12 cellular contexts compared by ENCODE assay signal in genomic region chr7:142231716-142232115, GRCh38. TPM values are rescaled to one million over a fixed set of nuclear protein-coding genes. Genes with fewer than 3 reads are reported as not detected.
DNase-seq lines count a peak whose midpoint lies in the region; TF ChIP-seq lines count a peak whose summit lies in the region.
"Had no signal": no experiment of that assay in that cellular context is flagged by ENCODE, and none has a peak within 500 bp of the region (broad histone marks: within the 10 kb centered on the region; RNA-seq: fewer than 3 reads in every experiment).

No MANE protein-coding gene starts in this region.

- H3K27me3 Mint-ChIP-seq in MCF 10A (ENCODE audit: insufficient read depth, unreplicated experiment) (peaks cover 40% of the 10 kb centered on the region), type B pancreatic cell (peaks cover 20% of the 10 kb centered on the region)

- H2AFZ ChIP-seq in mammary epithelial cell (ENCODE audit: low read depth, low read length), result no peak overlapping the region

- H3K9me3 ChIP-seq in mammary epithelial cell (replicated peaks; ENCODE audit: insufficient read depth, low read length), result no peaks in the 10 kb centered on the region
- H3K9me3 ChIP-seq: prostate gland had no signal

- BruUV-seq in MCF 10A (replicated peaks; lab: Mats Ljungman, UMichigan), result no TSS peak
- no TSS peak for BruUV-seq in mammary epithelial cell (replicated peaks; lab: Mats Ljungman, UMichigan)

- H3K9me3 Mint-ChIP-seq in MCF 10A (ENCODE audit: unreplicated experiment) (no peaks in the 10 kb centered on the region), type B pancreatic cell (no peaks in the 10 kb centered on the region)

- WGBS in mammary epithelial cell (ENCODE audit: low coverage, missing lambda C conversion rate), result 54% methylated on average over 7 of the region's 7 CpGs

- no peak overlapping the region for H3K27ac ChIP-seq in mammary epithelial cell (ENCODE audit: insufficient read depth, low read depth, low read length)
- H3K27ac ChIP-seq: BLaER1 treated with 17β-estradiol and CSF1 and Interleukin-3, amounts not matched to agents 10 nM and 100 nM; prostate gland had no signal

- dilution Hi-C loops in mammary epithelial cell (cut with HindIII; ENCODE audit: low sequenced_read_pairs), result no loop called here

- no peaks in the 10 kb centered on the region for H3K36me3 Mint-ChIP-seq in MCF 10A (ENCODE audit: insufficient read depth, unreplicated experiment)
- no peaks in the 10 kb centered on the region for H3K36me3 Mint-ChIP-seq in type B pancreatic cell
- H3K36me3 Mint-ChIP-seq: activated naive CD8-positive, alpha-beta T cell had no signal

- H3K4me3 ChIP-seq in mammary epithelial cell (replicated peaks in 1 of 3; ENCODE audit: insufficient read depth in 1 of 3, low read depth in 2 of 3, low read length in 3 of 3), result no peak overlapping the region
- no peak overlapping the region for H3K4me3 ChIP-seq in choroid plexus epithelial cell (ENCODE audit: low read depth, low read length)
- H3K4me3 ChIP-seq: BLaER1 treated with 17β-estradiol and CSF1 and Interleukin-3, amounts not matched to agents 10 nM and 100 nM; prostate gland had no signal

- no peaks in the 10 kb centered on the region for H4K20me1 ChIP-seq in mammary epithelial cell (ENCODE audit: insufficient read depth, low read length)
- H4K20me1 ChIP-seq: BLaER1 treated with 17β-estradiol and CSF1 and Interleukin-3, amounts not matched to agents 10 nM and 100 nM had no signal

- TF ChIP-seq CTCF in MCF 10A (IDR thresholded peaks at IDR 0.05; ENCODE audit: unreplicated experiment), result no peak
- no peak for TF ChIP-seq CTCF in mammary epithelial cell (conservative IDR thresholded peaks at IDR 0.05 in 1 of 2, IDR thresholded peaks at IDR 0.05 in 1 of 2; ENCODE audit: extremely low read depth in 1 of 2, insufficient read depth in 1 of 2, low read depth in 1 of 2, low read length in 2 of 2)
- no peak for TF ChIP-seq CTCF in choroid plexus epithelial cell (conservative IDR thresholded peaks at IDR 0.05; ENCODE audit: low read depth, low read length)
- TF ChIP-seq CTCF in type B pancreatic cell (conservative IDR thresholded peaks at IDR 0.05), result peak; percentile 43

- CTCF ChIA-PET in MCF 10A (lab: Yijun Ruan, JAX) (no interaction called here), mammary epithelial cell (lab: Charles Lee; ENCODE audit: low non-redundant PET) (interaction anchor here (0.6 kb wide), 1 partner anchor 207 kb away, joined by 3 read pairs; no protein-coding TSS in a partner anchor)

- H3K4me1 ChIP-seq in mammary epithelial cell (ENCODE audit: insufficient read depth, low read length), result no peaks in the 10 kb centered on the region
- H3K4me1 ChIP-seq: BLaER1 treated with 17β-estradiol and CSF1 and Interleukin-3, amounts not matched to agents 10 nM and 100 nM; prostate gland had no signal

- DNase-seq in MCF 10A (ENCODE audit: unreplicated experiment) (peak; percentile 3), mammary epithelial cell (no peak), MV-4-11 (lab: John Stamatoyannopoulos, UW) (peak; percentile 28), choroid plexus epithelial cell (ENCODE audit: low read depth) (peak; percentile 2), type B pancreatic cell (ENCODE audit: extremely low spot score, unreplicated experiment) (no peak), T1000 (lab: John Stamatoyannopoulos, UW) (no peak), NCI-H345 treated with DMSO at 0.1 percent for 48 hours (lab: John Stamatoyannopoulos, UW; ENCODE audit: unreplicated experiment) (no peak)
- DNase-seq in activated naive CD4-positive, alpha-beta T cell treated with anti-CD3 and anti-CD28 coated beads, Interleukin-2, amount 50 U/mL, for 16 hours, result no peak
- DNase-seq: NCI-H446 had no signal

- H3K4me2 ChIP-seq in mammary epithelial cell (ENCODE audit: insufficient read depth, low read depth, low read length), result no peak overlapping the region
- H3K4me2 ChIP-seq: BLaER1 treated with 17β-estradiol and CSF1 and Interleukin-3, amounts not matched to agents 10 nM and 100 nM had no signal

- no peaks in the 10 kb centered on the region for H3K27me3 ChIP-seq in mammary epithelial cell (ENCODE audit: insufficient read depth, low read length)
- H3K27me3 ChIP-seq: BLaER1 treated with 17β-estradiol and CSF1 and Interleukin-3, amounts not matched to agents 10 nM and 100 nM had no signal

- H3K4me1 Mint-ChIP-seq in MCF 10A (ENCODE audit: insufficient read depth, unreplicated experiment) (no peaks in the 10 kb centered on the region), type B pancreatic cell (ENCODE audit: unreplicated experiment) (no peaks in the 10 kb centered on the region)

- no peak overlapping the region for H3K9ac ChIP-seq in mammary epithelial cell (ENCODE audit: insufficient read depth, low read length)
- H3K9ac ChIP-seq: BLaER1 treated with 17β-estradiol and CSF1 and Interleukin-3, amounts not matched to agents 10 nM and 100 nM had no signal

- POLR2A ChIA-PET in MCF 10A (lab: Yijun Ruan, JAX), result no interaction called here

- in situ Hi-C loops in mammary epithelial cell (cut with MboI; ENCODE audit: low sequenced_read_pairs in 2 of 2), result no loop called here

- no peaks in the 10 kb centered on the region for H3K79me2 ChIP-seq in mammary epithelial cell (ENCODE audit: insufficient read depth, low read length)

- H3K4me3 Mint-ChIP-seq in MCF 10A (ENCODE audit: unreplicated experiment) (no peak overlapping the region), type B pancreatic cell (no peak overlapping the region)
- H3K4me3 Mint-ChIP-seq: activated naive CD8-positive, alpha-beta T cell had no signal

- H3K27ac Mint-ChIP-seq in MCF 10A (ENCODE audit: low read depth, unreplicated experiment), result no peak overlapping the region
- H3K27ac Mint-ChIP-seq in type B pancreatic cell, result no peak overlapping the region
- H3K27ac Mint-ChIP-seq: activated naive CD8-positive, alpha-beta T cell had no signal

- intact Hi-C loops in MCF 10A (cut with micrococcal nuclease) (no loop called here), mammary epithelial cell (cut with micrococcal nuclease) (no loop called here)

- no peaks in the 10 kb centered on the region for H3K36me3 ChIP-seq in mammary epithelial cell (ENCODE audit: insufficient read depth, low read length)
- H3K36me3 ChIP-seq: BLaER1 treated with 17β-estradiol and CSF1 and Interleukin-3, amounts not matched to agents 10 nM and 100 nM; prostate gland had no signal

RNA-seq across cellular contexts. Expression of gene PRSS58, which starts 26.1 kb away (rescaled TPM):
- total RNA-seq in MCF 10A (2022) (not detected in 2 replicates), mammary epithelial cell (not detected), type B pancreatic cell (ENCODE audit: low replicate concordance) (not detected in 2 replicates)
- polyA plus RNA-seq in mammary epithelial cell, result not detected
- not detected for polyA minus RNA-seq in mammary epithelial cell

Comparison
In these comparisons a context has a peak if more than half of its experiments do, and no peak if none do; other contexts are left out.
1. DNase-seq: peak in MCF 10A (single experiment), MV-4-11 (single experiment) and choroid plexus epithelial cell (single experiment); none in mammary epithelial cell (single experiment), type B pancreatic cell (single experiment), T1000 (single experiment), NCI-H345 treated with DMSO at 0.1 percent for 48 hours (single experiment) and activated naive CD4-positive, alpha-beta T cell treated with anti-CD3 and anti-CD28 coated beads, Interleukin-2, amount 50 U/mL, for 16 hours (single experiment).